In the genomic region with DNA sequence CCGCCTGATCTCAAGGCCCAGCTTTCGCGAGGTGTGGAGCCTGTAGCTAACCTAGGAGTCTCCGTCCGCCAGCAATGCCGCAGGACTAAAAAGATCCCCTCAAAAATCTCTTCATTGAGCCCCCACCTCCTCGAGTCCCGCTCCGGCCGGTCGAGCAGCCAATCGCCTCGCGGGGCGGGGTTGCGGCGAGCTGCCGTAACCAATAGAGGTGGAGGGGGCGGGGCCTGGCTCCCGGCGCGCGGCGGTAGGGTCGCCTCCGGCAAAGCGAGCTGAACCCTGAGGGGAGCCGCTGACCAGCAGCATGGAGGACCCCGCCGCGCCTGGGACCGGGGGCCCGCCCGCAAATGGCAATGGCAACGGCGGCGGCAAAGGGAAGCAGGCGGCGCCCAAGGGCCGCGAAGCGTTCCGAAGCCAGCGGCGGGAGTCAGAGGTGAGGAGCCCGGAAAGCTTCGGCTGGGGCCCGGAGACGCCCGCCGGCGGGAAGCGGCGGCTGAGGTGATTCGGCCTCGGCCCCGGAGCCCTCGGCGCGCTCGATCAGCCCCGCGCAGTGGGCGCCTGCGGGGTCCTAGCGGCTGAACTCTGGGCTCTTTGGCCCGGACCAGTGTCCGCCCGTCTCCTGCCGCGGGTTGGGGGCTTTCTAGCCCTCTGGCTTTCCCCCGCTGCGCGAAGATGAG, we compare ENCODE assay signal across 1 cellular context.
TF ChIP-seq lines count a peak whose summit lies in the region.

STRIP2 (plus strand) TSS at position 261 of the 674 bp plus-strand sequence; CDS start at position 302, 41 bp downstream.

TF ChIP-seq in WTC11, 78 proteins besides CTCF, POLR2A, EP300 and RAD21 (continued from another document and continues in another):
- TF ChIP-seq ATF6 (CRISPR knock-in tag; IDR thresholded peaks at IDR 0.05), result no peak
- no peak for TF ChIP-seq ARID4B (CRISPR knock-in tag; IDR thresholded peaks at IDR 0.05; ENCODE audit: borderline replicate concordance)
- no peak for TF ChIP-seq NR3C1 (CRISPR knock-in tag; conservative IDR thresholded peaks at IDR 0.05; ENCODE audit: low read depth)
- TF ChIP-seq AFF4 (CRISPR knock-in tag; IDR thresholded peaks at IDR 0.05; ENCODE audit: borderline replicate concordance), result no peak
- TF ChIP-seq, protein P1, sequence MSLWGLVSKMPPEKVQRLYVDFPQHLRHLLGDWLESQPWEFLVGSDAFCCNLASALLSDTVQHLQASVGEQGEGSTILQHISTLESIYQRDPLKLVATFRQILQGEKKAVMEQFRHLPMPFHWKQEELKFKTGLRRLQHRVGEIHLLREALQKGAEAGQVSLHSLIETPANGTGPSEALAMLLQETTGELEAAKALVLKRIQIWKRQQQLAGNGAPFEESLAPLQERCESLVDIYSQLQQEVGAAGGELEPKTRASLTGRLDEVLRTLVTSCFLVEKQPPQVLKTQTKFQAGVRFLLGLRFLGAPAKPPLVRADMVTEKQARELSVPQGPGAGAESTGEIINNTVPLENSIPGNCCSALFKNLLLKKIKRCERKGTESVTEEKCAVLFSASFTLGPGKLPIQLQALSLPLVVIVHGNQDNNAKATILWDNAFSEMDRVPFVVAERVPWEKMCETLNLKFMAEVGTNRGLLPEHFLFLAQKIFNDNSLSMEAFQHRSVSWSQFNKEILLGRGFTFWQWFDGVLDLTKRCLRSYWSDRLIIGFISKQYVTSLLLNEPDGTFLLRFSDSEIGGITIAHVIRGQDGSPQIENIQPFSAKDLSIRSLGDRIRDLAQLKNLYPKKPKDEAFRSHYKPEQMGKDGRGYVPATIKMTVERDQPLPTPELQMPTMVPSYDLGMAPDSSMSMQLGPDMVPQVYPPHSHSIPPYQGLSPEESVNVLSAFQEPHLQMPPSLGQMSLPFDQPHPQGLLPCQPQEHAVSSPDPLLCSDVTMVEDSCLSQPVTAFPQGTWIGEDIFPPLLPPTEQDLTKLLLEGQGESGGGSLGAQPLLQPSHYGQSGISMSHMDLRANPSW (CRISPR knock-in tag; conservative IDR thresholded peaks at IDR 0.05; ENCODE audit: low read depth), result no peak
- no peak for TF ChIP-seq CREM (CRISPR knock-in tag; IDR thresholded peaks at IDR 0.05)
- peak; percentile 1; the same call in 1 of the 2 replicates for TF ChIP-seq NFE2L1 (CRISPR knock-in tag; IDR thresholded peaks at IDR 0.05)
- TF ChIP-seq SP1 (CRISPR knock-in tag; conservative IDR thresholded peaks at IDR 0.05), result peak; percentile 95
- TF ChIP-seq ZNF281 (CRISPR knock-in tag; IDR thresholded peaks at IDR 0.05), result peak; percentile 78; the same call in 1 of the 2 replicates
- TF ChIP-seq MXD4 (CRISPR knock-in tag; IDR thresholded peaks at IDR 0.05; ENCODE audit: borderline replicate concordance), result no peak
- TF ChIP-seq, protein P2, sequence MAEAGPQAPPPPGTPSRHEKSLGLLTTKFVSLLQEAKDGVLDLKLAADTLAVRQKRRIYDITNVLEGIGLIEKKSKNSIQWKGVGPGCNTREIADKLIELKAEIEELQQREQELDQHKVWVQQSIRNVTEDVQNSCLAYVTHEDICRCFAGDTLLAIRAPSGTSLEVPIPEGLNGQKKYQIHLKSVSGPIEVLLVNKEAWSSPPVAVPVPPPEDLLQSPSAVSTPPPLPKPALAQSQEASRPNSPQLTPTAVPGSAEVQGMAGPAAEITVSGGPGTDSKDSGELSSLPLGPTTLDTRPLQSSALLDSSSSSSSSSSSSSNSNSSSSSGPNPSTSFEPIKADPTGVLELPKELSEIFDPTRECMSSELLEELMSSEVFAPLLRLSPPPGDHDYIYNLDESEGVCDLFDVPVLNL (CRISPR knock-in tag; IDR thresholded peaks at IDR 0.05; ENCODE audit: borderline replicate concordance, low read depth), result peak; percentile 71; the same call in 1 of the 2 replicates
- no peak for TF ChIP-seq GABPB1 (CRISPR knock-in tag; IDR thresholded peaks at IDR 0.05)
- no peak for TF ChIP-seq ZNF532 (CRISPR knock-in tag; IDR thresholded peaks at IDR 0.05; ENCODE audit: borderline replicate concordance)
- TF ChIP-seq ZNF317 (CRISPR knock-in tag; IDR thresholded peaks at IDR 0.05; ENCODE audit: borderline replicate concordance, low read depth), result no peak
- TF ChIP-seq, protein P3, sequence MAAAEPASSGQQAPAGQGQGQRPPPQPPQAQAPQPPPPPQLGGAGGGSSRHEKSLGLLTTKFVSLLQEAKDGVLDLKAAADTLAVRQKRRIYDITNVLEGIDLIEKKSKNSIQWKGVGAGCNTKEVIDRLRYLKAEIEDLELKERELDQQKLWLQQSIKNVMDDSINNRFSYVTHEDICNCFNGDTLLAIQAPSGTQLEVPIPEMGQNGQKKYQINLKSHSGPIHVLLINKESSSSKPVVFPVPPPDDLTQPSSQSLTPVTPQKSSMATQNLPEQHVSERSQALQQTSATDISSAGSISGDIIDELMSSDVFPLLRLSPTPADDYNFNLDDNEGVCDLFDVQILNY (CRISPR knock-in tag; IDR thresholded peaks at IDR 0.05), result peak; percentile 39; the same call in 1 of the 2 replicates
- TF ChIP-seq CREB1 (CRISPR knock-in tag; IDR thresholded peaks at IDR 0.05), result 0 out of 2 replicates have a peak, but pooled peaks have one; percentile 42
- TF ChIP-seq, protein P4, sequence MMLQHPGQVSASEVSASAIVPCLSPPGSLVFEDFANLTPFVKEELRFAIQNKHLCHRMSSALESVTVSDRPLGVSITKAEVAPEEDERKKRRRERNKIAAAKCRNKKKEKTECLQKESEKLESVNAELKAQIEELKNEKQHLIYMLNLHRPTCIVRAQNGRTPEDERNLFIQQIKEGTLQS (CRISPR knock-in tag; conservative IDR thresholded peaks at IDR 0.05), result no peak
- no peak for TF ChIP-seq ATF1 (CRISPR knock-in tag; IDR thresholded peaks at IDR 0.05)
- no peak for TF ChIP-seq ZBTB43 (CRISPR knock-in tag; IDR thresholded peaks at IDR 0.05)
